Comparison of ENCODE assay signal across 21 cellular contexts in the genomic region with DNA sequence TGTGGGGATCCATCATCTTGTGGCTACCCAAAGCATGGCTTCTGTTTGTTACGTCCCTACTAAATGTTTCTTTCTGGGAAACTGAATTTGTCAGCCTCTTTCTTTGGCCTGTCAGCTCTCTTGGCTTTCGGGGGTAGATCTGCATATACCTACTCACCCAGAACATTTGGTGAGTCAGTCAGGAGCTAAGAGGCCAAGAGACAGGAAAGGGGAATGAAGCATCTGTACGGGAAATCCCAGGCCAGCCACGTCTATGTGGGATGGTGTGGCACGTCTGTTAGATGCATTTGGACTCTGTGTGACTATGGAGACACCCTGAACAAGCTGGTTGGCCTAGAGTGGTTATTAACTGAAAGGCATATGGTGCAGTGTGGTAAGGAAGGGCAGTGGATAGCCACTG. TPM values are rescaled to one million over a fixed set of nuclear protein-coding genes. Genes with fewer than 3 reads are reported as not detected.
DNase-seq lines count a peak whose midpoint lies in the region; ATAC-seq and TF ChIP-seq lines count a peak whose summit lies in the region.
"Had no signal": no experiment of that assay in that cellular context is flagged by ENCODE, and none has a peak within 500 bp of the region (broad histone marks: within the 10 kb centered on the region; RNA-seq: fewer than 3 reads in every experiment).

No MANE protein-coding gene starts in this region.

- H3K4me1 Mint-ChIP-seq in activated CD4-positive, alpha-beta T cell treated with anti-CD3 and anti-CD28 coated beads for 36 hours: no peaks in the 10 kb centered on the region
- H3K4me1 Mint-ChIP-seq in activated CD4-positive, alpha-beta T cell treated with anti-CD3 and anti-CD28 coated beads, Interleukin-2, amount 10 ng/mL, durations not matched to agents 24 days and 14 days: no peaks in the 10 kb centered on the region
- no peaks in the 10 kb centered on the region for H3K4me1 Mint-ChIP-seq in mesothelial cell of epicardium
- no peaks in the 10 kb centered on the region for H3K4me1 Mint-ChIP-seq in CD14-positive monocyte
- H3K4me1 Mint-ChIP-seq: CD4-positive, alpha-beta memory T cell; nephron had no signal

- no peak overlapping the region for H3K9ac ChIP-seq in neuronal stem cell (ENCODE audit: low read depth, low read length, poor library complexity)

- H4K8ac ChIP-seq in neuronal stem cell (ENCODE audit: low read depth, low read length): no peak overlapping the region

- intact Hi-C loops in activated CD4-positive, alpha-beta T cell treated with anti-CD3 and anti-CD28 coated beads for 36 hours (cut with DNase I, micrococcal nuclease): no loop called here
- intact Hi-C loops in activated CD4-positive, alpha-beta T cell treated with anti-CD3 and anti-CD28 coated beads, Interleukin-2, amount 10 ng/mL, durations not matched to agents 24 days and 14 days (cut with micrococcal nuclease): no loop called here
- intact Hi-C loops in CD14-positive monocyte (cut with micrococcal nuclease): no loop called here

- no peak overlapping the region for H3K27ac ChIP-seq in neuronal stem cell (replicated peaks; ENCODE audit: low read length)
- H3K27ac ChIP-seq: 22Rv1, esophagus squamous epithelium, lower lobe of right lung had no signal

- H3K9me3 ChIP-seq in neuronal stem cell (replicated peaks in 1 of 2; ENCODE audit: control insufficient read depth in 2 of 2, insufficient read depth in 1 of 2, low read depth in 1 of 2, low read length in 2 of 2): peaks cover 0 to 3% of the 10 kb centered on the region in 2 donors
- H3K9me3 ChIP-seq: esophagus squamous epithelium, lower lobe of right lung had no signal

- ATAC-seq in activated CD4-positive, alpha-beta T cell treated with anti-CD3 and anti-CD28 coated beads for 36 hours: peak; percentile 69
- peak; percentile 70 for ATAC-seq in GM21825 (IDR thresholded peaks at IDR 0.05; ENCODE audit: unreplicated experiment)
- ATAC-seq: lower lobe of right lung had no signal

- H4K91ac ChIP-seq in neuronal stem cell (ENCODE audit: low read depth, low read length, poor library complexity): no peak overlapping the region

- H3K79me1 ChIP-seq in neuronal stem cell (ENCODE audit: low read depth, low read length): no peaks in the 10 kb centered on the region

- H3K23ac ChIP-seq in neuronal stem cell (ENCODE audit: low read depth, low read length, poor library complexity): no peak overlapping the region

- H3K9me3 Mint-ChIP-seq in activated CD4-positive, alpha-beta T cell treated with anti-CD3 and anti-CD28 coated beads for 36 hours (ENCODE audit: low read depth): no peaks in the 10 kb centered on the region
- H3K9me3 Mint-ChIP-seq in activated CD4-positive, alpha-beta T cell treated with anti-CD3 and anti-CD28 coated beads, Interleukin-2, amount 10 ng/mL, durations not matched to agents 24 days and 14 days: peaks cover 7% of the 10 kb centered on the region
- peaks cover 10% of the 10 kb centered on the region for H3K9me3 Mint-ChIP-seq in mesothelial cell of epicardium
- H3K9me3 Mint-ChIP-seq in CD14-positive monocyte: peaks cover 3 to 18% (median 6%) of the 10 kb centered on the region in 7 donors

- CTCF ChIA-PET in activated CD4-positive, alpha-beta T cell treated with anti-CD3 and anti-CD28 coated beads for 36 hours (lab: Charles Lee): interaction anchor here (0.7 kb wide), 1 partner anchor 27 kb away, joined by 3 read pairs; no protein-coding TSS in a partner anchor

- no peaks in the 10 kb centered on the region for H3K36me3 Mint-ChIP-seq in activated CD4-positive, alpha-beta T cell treated with anti-CD3 and anti-CD28 coated beads for 36 hours (ENCODE audit: low read depth)
- H3K36me3 Mint-ChIP-seq in activated CD4-positive, alpha-beta T cell treated with anti-CD3 and anti-CD28 coated beads, Interleukin-2, amount 10 ng/mL, durations not matched to agents 24 days and 14 days (ENCODE audit: low read depth): no peaks in the 10 kb centered on the region
- H3K36me3 Mint-ChIP-seq in mesothelial cell of epicardium: no peaks in the 10 kb centered on the region
- no peaks in the 10 kb centered on the region for H3K36me3 Mint-ChIP-seq in CD14-positive monocyte
- H3K36me3 Mint-ChIP-seq: CD4-positive, alpha-beta memory T cell had no signal

- H3K4me3 Mint-ChIP-seq in activated CD4-positive, alpha-beta T cell treated with anti-CD3 and anti-CD28 coated beads for 36 hours: no peak overlapping the region
- H3K4me3 Mint-ChIP-seq in activated CD4-positive, alpha-beta T cell treated with anti-CD3 and anti-CD28 coated beads, Interleukin-2, amount 10 ng/mL, durations not matched to agents 24 days and 14 days: no peak overlapping the region
- H3K4me3 Mint-ChIP-seq in mesothelial cell of epicardium: no peak overlapping the region
- no peak overlapping the region for H3K4me3 Mint-ChIP-seq in CD14-positive monocyte
- H3K4me3 Mint-ChIP-seq: CD4-positive, alpha-beta memory T cell; nephron; T-helper 1 cell treated with Interleukin-12 subunit alpha and Interleukin-12 subunit beta and Interleukin-4 antibody, amounts not matched to agents 30 μg/mL and 1 μg/mL, for 36 hours had no signal

- WGBS in neuronal stem cell (ENCODE audit: extremely low coverage in 2 of 2, insufficient read length in 2 of 2, insufficient replicate concordance in 1 of 2), 2 donors: no CpG with 5 or more reads among the region's 5 CpGs

- H3K4me2 ChIP-seq in neuronal stem cell (ENCODE audit: insufficient read depth, low read length, poor library complexity, severe bottlenecking): no peak overlapping the region

- peak overlapping the region; percentile 3 for H2AFZ ChIP-seq in neuronal stem cell (ENCODE audit: low read length)

- H3K36me3 ChIP-seq in neuronal stem cell (replicated peaks in 1 of 2; ENCODE audit: control insufficient read depth in 2 of 2, insufficient read depth in 2 of 2, low read length in 2 of 2): no peaks in the 10 kb centered on the region
- H3K36me3 ChIP-seq: esophagus squamous epithelium, lower lobe of right lung had no signal

- no peaks in the 10 kb centered on the region for H3K4me1 ChIP-seq in neuronal stem cell (ENCODE audit: control insufficient read depth in 2 of 2, insufficient read depth in 1 of 2, low read depth in 1 of 2, low read length in 2 of 2)
- H3K4me1 ChIP-seq: esophagus squamous epithelium, lower lobe of right lung had no signal

- no peak overlapping the region for H2BK15ac ChIP-seq in neuronal stem cell (ENCODE audit: low read length)

- no peak overlapping the region for H2BK120ac ChIP-seq in neuronal stem cell (ENCODE audit: low read depth, low read length)

- H3K27ac Mint-ChIP-seq in activated CD4-positive, alpha-beta T cell treated with anti-CD3 and anti-CD28 coated beads for 36 hours: no peak overlapping the region
- H3K27ac Mint-ChIP-seq in activated CD4-positive, alpha-beta T cell treated with anti-CD3 and anti-CD28 coated beads, Interleukin-2, amount 10 ng/mL, durations not matched to agents 24 days and 14 days: no peak overlapping the region
- H3K27ac Mint-ChIP-seq in mesothelial cell of epicardium (no peak overlapping the region), CD14-positive monocyte (no peak overlapping the region)
- H3K27ac Mint-ChIP-seq: CD4-positive, alpha-beta memory T cell; nephron; T-helper 1 cell treated with Interleukin-12 subunit alpha and Interleukin-12 subunit beta and Interleukin-4 antibody, amounts not matched to agents 30 μg/mL and 1 μg/mL, for 36 hours had no signal

- H2BK5ac ChIP-seq in neuronal stem cell (ENCODE audit: low read length): no peak overlapping the region

- DNase-seq in activated CD4-positive, alpha-beta T cell treated with anti-CD3 and anti-CD28 coated beads for 36 hours: peak; percentile 10
- no peak for DNase-seq in activated CD4-positive, alpha-beta T cell treated with anti-CD3 and anti-CD28 coated beads, Interleukin-2, amount 10 ng/mL, durations not matched to agents 24 days and 14 days
- peak; percentile 8 for DNase-seq in LHCN-M2 (ENCODE audit: low read depth)
- DNase-seq in neuronal stem cell (ENCODE audit: low spot score): no peak
- DNase-seq in mesothelial cell of epicardium (ENCODE audit: low spot score in 2 of 2, unreplicated experiment in 2 of 2): no peak
- no peak for DNase-seq in GM13977 (ENCODE audit: low spot score)
- no peak for DNase-seq in CD14-positive monocyte (ENCODE audit: low spot score)
- DNase-seq: activated CD4-positive, alpha-beta T cell treated with anti-CD3 and anti-CD28 coated beads, Interleukin-2, amount 50 U/mL, for 1 hour; CD4-positive, alpha-beta memory T cell; dermis blood vessel endothelial cell; esophagus squamous epithelium; lower lobe of right lung; NCI-H1694 treated with DMSO at 0.1 percent for 48 hours; NCI-H69; retina; stimulated activated CD4-positive, alpha-beta T cell treated with anti-CD3 and anti-CD28 coated beads, Interleukin-4, amount 100 ng/mL, for 4 hours; stimulated activated naive CD4-positive, alpha-beta T cell had no signal

- H3K27me3 ChIP-seq in neuronal stem cell (ENCODE audit: control insufficient read depth in 3 of 3, insufficient read depth in 3 of 3, low read depth in 1 of 3, low read length in 3 of 3): no peaks in the 10 kb centered on the region
- H3K27me3 ChIP-seq: esophagus squamous epithelium had no signal

- no peak overlapping the region for H3K18ac ChIP-seq in neuronal stem cell (ENCODE audit: low read length)

- H2AK5ac ChIP-seq in neuronal stem cell (ENCODE audit: low read depth, low read length): no peak overlapping the region

- H3K14ac ChIP-seq in neuronal stem cell (ENCODE audit: low read length): no peak overlapping the region

- no peak overlapping the region for H3K4me3 ChIP-seq in neuronal stem cell (ENCODE audit: low read length in 2 of 2)
- H3K4me3 ChIP-seq: esophagus squamous epithelium, lower lobe of right lung had no signal

- POLR2A ChIA-PET in activated CD4-positive, alpha-beta T cell treated with anti-CD3 and anti-CD28 coated beads for 36 hours (lab: Charles Lee): no interaction called here

- no peak for TF ChIP-seq CTCF in mesothelial cell of epicardium (IDR thresholded peaks at IDR 0.05; ENCODE audit: unreplicated experiment)
- TF ChIP-seq CTCF in GM13977 (IDR thresholded peaks at IDR 0.05; ENCODE audit: extremely low read depth, insufficient read depth, missing control alignments): no peak
- no peak for TF ChIP-seq CTCF in CD14-positive monocyte (IDR thresholded peaks at IDR 0.05)

- in situ Hi-C loops in GM13977 (cut with MboI; ENCODE audit: low pct_unique_long_range_greater_than_20kb, low sequenced_read_pairs, unreplicated experiment): no loop called here

- H2BK12ac ChIP-seq in neuronal stem cell (ENCODE audit: low read length): no peak overlapping the region

- no peak overlapping the region for H3K4ac ChIP-seq in neuronal stem cell (ENCODE audit: low read length)

- H3K27me3 Mint-ChIP-seq in activated CD4-positive, alpha-beta T cell treated with anti-CD3 and anti-CD28 coated beads for 36 hours: peaks cover 22% of the 10 kb centered on the region
- peaks cover 3% of the 10 kb centered on the region for H3K27me3 Mint-ChIP-seq in activated CD4-positive, alpha-beta T cell treated with anti-CD3 and anti-CD28 coated beads, Interleukin-2, amount 10 ng/mL, durations not matched to agents 24 days and 14 days
- H3K27me3 Mint-ChIP-seq in mesothelial cell of epicardium (ENCODE audit: low read depth) (peaks cover 3% of the 10 kb centered on the region), CD14-positive monocyte (ENCODE audit: low read depth in 3 of 3) (peaks cover 0 to 2% (median 2%) of the 10 kb centered on the region in 3 donors)

RNA-seq across cellular contexts. Expression of a gene that starts 58.1 kb away (rescaled TPM):
- under 1 TPM; 0.16 to 0.55 TPM for total RNA-seq in activated CD4-positive, alpha-beta T cell treated with anti-CD3 and anti-CD28 coated beads for 36 hours
- 0.45 and 0.82 TPM in 2 replicates for total RNA-seq in activated CD4-positive, alpha-beta T cell treated with anti-CD3 and anti-CD28 coated beads, Interleukin-2, amount 10 ng/mL, durations not matched to agents 24 days and 14 days
- 2.7 and 3.1 TPM in 2 replicates for total RNA-seq in LHCN-M2 (2014; rRNA removed)
- 1.4 TPM for polyA plus RNA-seq in LHCN-M2 (2012)
- polyA plus RNA-seq in neuronal stem cell (2013, experiment 1 of 2): 16.9 TPM
- polyA plus RNA-seq in neuronal stem cell (2013, experiment 2 of 2): 19.1 TPM
- total RNA-seq in mesothelial cell of epicardium: 9.9 to 13.1 TPM (median 11.8 TPM) in 3 replicates
- not detected for polyA plus RNA-seq in CD14-positive monocyte
- polyA plus RNA-seq: CD4-positive, alpha-beta memory T cell had no signal

Comparison
In these comparisons a context has a peak if more than half of its experiments do, and no peak if none do; other contexts are left out.
1. DNase-seq: peak in activated CD4-positive, alpha-beta T cell treated with anti-CD3 and anti-CD28 coated beads for 36 hours (single experiment) and LHCN-M2 (single experiment); none in activated CD4-positive, alpha-beta T cell treated with anti-CD3 and anti-CD28 coated beads, Interleukin-2, amount 10 ng/mL, durations not matched to agents 24 days and 14 days (single experiment), neuronal stem cell (single experiment), mesothelial cell of epicardium (0 of 2), GM13977 (single experiment) and CD14-positive monocyte (single experiment).